In the genomic region with DNA sequence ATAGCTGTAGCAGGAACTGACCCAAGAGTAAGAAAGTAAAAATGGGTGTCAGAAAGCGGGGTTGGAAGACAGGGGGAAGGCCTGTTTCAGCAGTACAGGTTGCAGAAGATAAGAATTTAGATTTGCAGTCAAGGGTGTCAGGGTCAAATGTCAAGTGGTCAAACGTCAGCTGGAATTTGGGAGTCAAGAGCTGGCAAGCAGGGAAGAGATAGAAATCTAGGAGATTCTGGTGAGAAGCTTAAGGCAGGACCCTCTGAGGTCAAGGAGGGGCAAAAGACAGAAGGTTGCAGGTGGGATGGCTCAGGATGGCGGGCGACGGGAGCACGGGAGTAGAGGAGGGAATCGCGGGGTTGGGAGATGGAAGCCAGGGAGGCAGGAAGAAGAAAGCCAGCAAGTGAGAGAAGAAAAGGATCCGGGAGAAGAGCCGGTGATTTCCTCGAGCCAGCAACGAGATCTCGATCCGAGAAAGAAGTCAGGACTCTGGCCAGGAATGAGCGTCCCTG, we compare ENCODE assay signal across 8 cellular contexts. TPM values are rescaled to one million over a fixed set of nuclear protein-coding genes. Genes with fewer than 3 reads are reported as not detected.
DNase-seq lines count a peak whose midpoint lies in the region; ATAC-seq, FAIRE-seq and TF ChIP-seq lines count a peak whose summit lies in the region.

No MANE protein-coding gene starts in this region.

- CTCF ChIA-PET in A549 (lab: Yijun Ruan, JAX), result interaction anchor here (0.7 to 3.1 kb wide), 7 partner anchors 9 to 139 kb away, joined by 3 to 12 read pairs (median 3); no protein-coding TSS in a partner anchor

- H3K9me3 ChIP-seq in A549 (peaks cover 5% of the 10 kb centered on the region; the same call in 1 of the 3 replicates), mucosa of rectum (ENCODE audit: control insufficient read depth in 2 of 2, low read length in 2 of 2) (no peaks in the 10 kb centered on the region)

- FAIRE-seq in A549 (lab: Jason Lieb, UNC), result no peak

- no peak for TF ChIP-seq POLR2A in A549 (IDR thresholded peaks at IDR 0.05; ENCODE audit: low read length)

- peak overlapping the region; percentile 84 for H3K4me2 ChIP-seq in A549

- TF ChIP-seq EP300 in A549 (IDR thresholded peaks at IDR 0.05), result no peak

- WGBS in A549 (ENCODE audit: missing lambda C conversion rate), result 12% methylated on average over 15 of the region's 15 CpGs

- peaks cover 0 to 3% of the 10 kb centered on the region in 2 donors for H3K36me3 ChIP-seq in mucosa of rectum (ENCODE audit: control insufficient read depth in 2 of 2, insufficient read depth in 2 of 2, low read length in 2 of 2)

- peaks cover 16% of the 10 kb centered on the region for H3K4me1 ChIP-seq in A549
- H3K4me1 ChIP-seq in mucosa of rectum (ENCODE audit: control insufficient read depth in 2 of 2, insufficient read depth in 2 of 2, low read length in 2 of 2), result peaks cover 0 to 9% of the 10 kb centered on the region in 2 donors

- no peak for TF ChIP-seq CTCF in A549 (IDR thresholded peaks at IDR 0.05)
- TF ChIP-seq CTCF in LNCaP clone FGC (IDR thresholded peaks at IDR 0.05; ENCODE audit: control insufficient read depth, extremely low read depth, insufficient read depth), result no peak
- no peak for TF ChIP-seq CTCF in dorsolateral prefrontal cortex (IDR thresholded peaks at IDR 0.05 in 54 of 56, conservative IDR thresholded peaks at IDR 0.05 in 2 of 56; ENCODE audit: low read depth in 1 of 56, partially characterized antibody in 56 of 56)

- POLR2A ChIA-PET in A549 (lab: Yijun Ruan, JAX), result interaction anchor here (0.7 to 2.2 kb wide), 31 partner anchors 11 to 336 kb away, joined by 3 to 70 read pairs (median 4); a partner anchor contains a TSS

- peak overlapping the region; percentile 69 to 90 for H3K9ac ChIP-seq in mucosa of rectum (ENCODE audit: low read depth in 1 of 2, low read length in 2 of 2)

- TF ChIP-seq RAD21 in A549 (conservative IDR thresholded peaks at IDR 0.05 in 1 of 2, IDR thresholded peaks at IDR 0.05 in 1 of 2), result no peak

- H3K27ac ChIP-seq in A549 (peak overlapping the region; percentile 89 to 93), dorsolateral prefrontal cortex (peak overlapping the region; percentile 7 to 97 (median 87)), mucosa of rectum (ENCODE audit: low read depth in 2 of 2, low read length in 2 of 2) (peak overlapping the region; percentile 96 to 97)

- peak overlapping the region; percentile 48 for H3K4me3 ChIP-seq in A549
- peak overlapping the region; percentile 58 for H3K4me3 ChIP-seq in LNCaP clone FGC (ENCODE audit: low read depth, low read length)
- peak overlapping the region; percentile 57 to 96 (median 80) for H3K4me3 ChIP-seq in dorsolateral prefrontal cortex
- peak overlapping the region; percentile 66 to 83 for H3K4me3 ChIP-seq in mucosa of rectum (ENCODE audit: low read length in 2 of 2)

- DNase-seq in A549 (ENCODE audit: low read depth in 1 of 2, low spot score in 1 of 2), result no peak
- no peak for DNase-seq in LNCaP clone FGC (ENCODE audit: low read depth)
- DNase-seq in dorsolateral prefrontal cortex, result no peak
- DNase-seq in NCI-H1694 treated with DMSO at 0.1 percent for 48 hours (lab: John Stamatoyannopoulos, UW), result no peak
- no peak for DNase-seq in NCI-H187 treated with DMSO at 0.1 percent for 48 hours (lab: John Stamatoyannopoulos, UW)
- no peak for DNase-seq in NCI-H345 treated with DMSO at 0.1 percent for 48 hours (lab: John Stamatoyannopoulos, UW; ENCODE audit: unreplicated experiment)

- no peaks in the 10 kb centered on the region for H3K27me3 ChIP-seq in dorsolateral prefrontal cortex
- no peaks in the 10 kb centered on the region for H3K27me3 ChIP-seq in mucosa of rectum (ENCODE audit: control insufficient read depth in 2 of 2, insufficient read depth in 2 of 2, low read length in 2 of 2)

- intact Hi-C loops in dorsolateral prefrontal cortex (cut with DNase I), result loop anchor here (5.0 to 10.0 kb wide), 2 partner anchors 170 to 173 kb away; a partner anchor contains a TSS

- ATAC-seq in A549, result peak; percentile 48
- no peak for ATAC-seq in HG02588 (IDR thresholded peaks at IDR 0.05; ENCODE audit: unreplicated experiment)

TF ChIP-seq in A549, 52 proteins besides CTCF, POLR2A, EP300 and RAD21 (continues in another document):
- TF ChIP-seq MYC (IDR thresholded peaks at IDR 0.05; ENCODE audit: borderline replicate concordance, low read length) (no peak), EHMT2 (IDR thresholded peaks at IDR 0.05; ENCODE audit: low read depth) (no peak), FOSB (CRISPR knock-in tag; IDR thresholded peaks at IDR 0.05) (no peak), HDAC2 (IDR thresholded peaks at IDR 0.05) (no peak), TP53 (CRISPR knock-in tag; IDR thresholded peaks at IDR 0.05) (no peak), JUNB (IDR thresholded peaks at IDR 0.05) (no peak), GATA3 (IDR thresholded peaks at IDR 0.05; ENCODE audit: borderline replicate concordance) (no peak)
- TF ChIP-seq, protein P1, sequence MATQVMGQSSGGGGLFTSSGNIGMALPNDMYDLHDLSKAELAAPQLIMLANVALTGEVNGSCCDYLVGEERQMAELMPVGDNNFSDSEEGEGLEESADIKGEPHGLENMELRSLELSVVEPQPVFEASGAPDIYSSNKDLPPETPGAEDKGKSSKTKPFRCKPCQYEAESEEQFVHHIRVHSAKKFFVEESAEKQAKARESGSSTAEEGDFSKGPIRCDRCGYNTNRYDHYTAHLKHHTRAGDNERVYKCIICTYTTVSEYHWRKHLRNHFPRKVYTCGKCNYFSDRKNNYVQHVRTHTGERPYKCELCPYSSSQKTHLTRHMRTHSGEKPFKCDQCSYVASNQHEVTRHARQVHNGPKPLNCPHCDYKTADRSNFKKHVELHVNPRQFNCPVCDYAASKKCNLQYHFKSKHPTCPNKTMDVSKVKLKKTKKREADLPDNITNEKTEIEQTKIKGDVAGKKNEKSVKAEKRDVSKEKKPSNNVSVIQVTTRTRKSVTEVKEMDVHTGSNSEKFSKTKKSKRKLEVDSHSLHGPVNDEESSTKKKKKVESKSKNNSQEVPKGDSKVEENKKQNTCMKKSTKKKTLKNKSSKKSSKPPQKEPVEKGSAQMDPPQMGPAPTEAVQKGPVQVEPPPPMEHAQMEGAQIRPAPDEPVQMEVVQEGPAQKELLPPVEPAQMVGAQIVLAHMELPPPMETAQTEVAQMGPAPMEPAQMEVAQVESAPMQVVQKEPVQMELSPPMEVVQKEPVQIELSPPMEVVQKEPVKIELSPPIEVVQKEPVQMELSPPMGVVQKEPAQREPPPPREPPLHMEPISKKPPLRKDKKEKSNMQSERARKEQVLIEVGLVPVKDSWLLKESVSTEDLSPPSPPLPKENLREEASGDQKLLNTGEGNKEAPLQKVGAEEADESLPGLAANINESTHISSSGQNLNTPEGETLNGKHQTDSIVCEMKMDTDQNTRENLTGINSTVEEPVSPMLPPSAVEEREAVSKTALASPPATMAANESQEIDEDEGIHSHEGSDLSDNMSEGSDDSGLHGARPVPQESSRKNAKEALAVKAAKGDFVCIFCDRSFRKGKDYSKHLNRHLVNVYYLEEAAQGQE (IDR thresholded peaks at IDR 0.05), result no peak
- TF ChIP-seq, protein P2, sequence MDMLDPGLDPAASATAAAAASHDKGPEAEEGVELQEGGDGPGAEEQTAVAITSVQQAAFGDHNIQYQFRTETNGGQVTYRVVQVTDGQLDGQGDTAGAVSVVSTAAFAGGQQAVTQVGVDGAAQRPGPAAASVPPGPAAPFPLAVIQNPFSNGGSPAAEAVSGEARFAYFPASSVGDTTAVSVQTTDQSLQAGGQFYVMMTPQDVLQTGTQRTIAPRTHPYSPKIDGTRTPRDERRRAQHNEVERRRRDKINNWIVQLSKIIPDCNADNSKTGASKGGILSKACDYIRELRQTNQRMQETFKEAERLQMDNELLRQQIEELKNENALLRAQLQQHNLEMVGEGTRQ (IDR thresholded peaks at IDR 0.05), result no peak

RNA-seq across cellular contexts. Expression of a gene that starts 0.3 kb away (rescaled TPM):
- polyA plus RNA-seq in A549 (2011; rRNA removed), result 6.8 and 9.1 TPM in 2 replicates
- polyA plus RNA-seq in A549 (2012; cell fraction: cytosol; rRNA removed), result 10.0 and 11.0 TPM in 2 replicates
- polyA plus RNA-seq in A549 (2012; cell fraction: nucleus; rRNA removed), result 44.4 and 54.5 TPM in 2 replicates
- 7.5 to 11.2 TPM (median 10.1 TPM) in 3 replicates for polyA plus RNA-seq in A549 (2017; fragmentation: RNase III; extraction: RNeasy Plus Mini Kit Qiagen cat#74134 plus additional on column Dnase treatment)
- 6.2 and 6.5 TPM in 2 replicates for polyA minus RNA-seq in A549 (2011; rRNA and poly(A)+ RNA removed)
- total RNA-seq in dorsolateral prefrontal cortex, result 10 to 100 TPM in 2 of 120 experiments, 1 to 10 TPM in 118; 1.1 to 10.8 (median 4.2) TPM

RNA-seq across cellular contexts. Expression of a gene that starts 6.4 kb away (rescaled TPM):
- 56.4 and 60.4 TPM in 2 replicates for polyA plus RNA-seq in A549 (2011; rRNA removed)
- 72.1 and 75.8 TPM in 2 replicates for polyA plus RNA-seq in A549 (2012; cell fraction: cytosol; rRNA removed)
- 52.5 and 57.7 TPM in 2 replicates for polyA plus RNA-seq in A549 (2012; cell fraction: nucleus; rRNA removed)
- polyA plus RNA-seq in A549 (2017; fragmentation: RNase III; extraction: RNeasy Plus Mini Kit Qiagen cat#74134 plus additional on column Dnase treatment), result 43.6 to 49.0 TPM (median 47.2 TPM) in 3 replicates
- polyA minus RNA-seq in A549 (2011; rRNA and poly(A)+ RNA removed), result 28.6 and 34.9 TPM in 2 replicates
- total RNA-seq in dorsolateral prefrontal cortex, result 10 to 100 TPM; 15.3 to 31.6 (median 22.9) TPM

RNA-seq across cellular contexts. Expression of a gene that starts 15.2 kb away (rescaled TPM):
- polyA plus RNA-seq in A549 (2011; rRNA removed) (not detected in 2 replicates), A549 (2017; fragmentation: RNase III; extraction: RNeasy Plus Mini Kit Qiagen cat#74134 plus additional on column Dnase treatment) (not detected in 3 replicates)
- not detected in 2 replicates for polyA plus RNA-seq in A549 (2012; cell fraction: cytosol; rRNA removed)
- polyA plus RNA-seq in A549 (2012; cell fraction: nucleus; rRNA removed), result not detected in 2 replicates
- not detected in 2 replicates for polyA minus RNA-seq in A549 (2011; rRNA and poly(A)+ RNA removed)
- total RNA-seq in dorsolateral prefrontal cortex, result 10 to 100 TPM in 1 of 120 experiments, 1 to 10 TPM in 119; 1.0 to 11.2 (median 3.2) TPM

RNA-seq across cellular contexts. Expression of a gene that starts 44.8 kb away (rescaled TPM):
- polyA plus RNA-seq in A549 (2011; rRNA removed) (not detected in 2 replicates), A549 (2017; fragmentation: RNase III; extraction: RNeasy Plus Mini Kit Qiagen cat#74134 plus additional on column Dnase treatment) (not detected in 3 replicates)
- not detected in 2 replicates for polyA plus RNA-seq in A549 (2012; cell fraction: cytosol; rRNA removed)
- polyA plus RNA-seq in A549 (2012; cell fraction: nucleus; rRNA removed), result not detected in 2 replicates
- not detected in 2 replicates for polyA minus RNA-seq in A549 (2011; rRNA and poly(A)+ RNA removed)
- not detected for total RNA-seq in dorsolateral prefrontal cortex

RNA-seq across cellular contexts. Expression of a gene that starts 45.8 kb away (rescaled TPM):
- polyA plus RNA-seq in A549 (2011; rRNA removed) (51.9 and 64.5 TPM in 2 replicates), A549 (2017; fragmentation: RNase III; extraction: RNeasy Plus Mini Kit Qiagen cat#74134 plus additional on column Dnase treatment) (58.2 to 60.1 TPM (median 59.2 TPM) in 3 replicates)
- 53.2 and 60.4 TPM in 2 replicates for polyA plus RNA-seq in A549 (2012; cell fraction: cytosol; rRNA removed)
- polyA plus RNA-seq in A549 (2012; cell fraction: nucleus; rRNA removed), result 320 and 331 TPM in 2 replicates
- polyA minus RNA-seq in A549 (2011; rRNA and poly(A)+ RNA removed), result 118 and 167 TPM in 2 replicates
- total RNA-seq in dorsolateral prefrontal cortex, result 10 to 100 TPM; 20.3 to 49.9 (median 35.2) TPM
